ENCODE assay signal across 3 cellular contexts in the genomic region with DNA sequence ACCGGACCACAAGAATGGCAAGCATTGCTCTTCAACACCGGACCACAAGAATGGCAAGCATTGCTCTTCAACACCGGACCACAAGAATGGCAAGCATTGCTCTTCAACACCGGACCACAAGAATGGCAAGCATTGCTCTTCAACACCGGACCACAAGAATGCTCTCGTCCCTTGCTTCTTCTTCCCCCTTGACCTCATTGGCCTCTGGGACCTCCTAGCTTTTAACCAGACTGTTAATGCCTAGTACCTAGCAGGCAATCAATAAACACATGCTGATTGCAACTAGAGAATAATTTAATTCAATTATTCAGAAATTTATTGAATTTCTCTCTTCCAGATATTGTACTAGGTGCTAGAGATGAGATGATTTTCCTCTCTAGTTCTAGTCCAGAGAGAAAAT. TPM values are rescaled to one million over a fixed set of nuclear protein-coding genes. Genes with fewer than 3 reads are reported as not detected.
"Had no signal": no experiment of that assay in that cellular context is flagged by ENCODE, and none has a peak within 500 bp of the region (broad histone marks: within the 10 kb centered on the region; RNA-seq: fewer than 3 reads in every experiment).

No MANE protein-coding gene starts in this region.

RNA-seq across cellular contexts. Expression of gene NTM, which starts 28.0 kb away (rescaled TPM):
- total RNA-seq: MCF 10A, OCI-LY7, PC-9 had no signal
